Comparison of ENCODE assay signal across 1 cellular context in the genomic region with DNA sequence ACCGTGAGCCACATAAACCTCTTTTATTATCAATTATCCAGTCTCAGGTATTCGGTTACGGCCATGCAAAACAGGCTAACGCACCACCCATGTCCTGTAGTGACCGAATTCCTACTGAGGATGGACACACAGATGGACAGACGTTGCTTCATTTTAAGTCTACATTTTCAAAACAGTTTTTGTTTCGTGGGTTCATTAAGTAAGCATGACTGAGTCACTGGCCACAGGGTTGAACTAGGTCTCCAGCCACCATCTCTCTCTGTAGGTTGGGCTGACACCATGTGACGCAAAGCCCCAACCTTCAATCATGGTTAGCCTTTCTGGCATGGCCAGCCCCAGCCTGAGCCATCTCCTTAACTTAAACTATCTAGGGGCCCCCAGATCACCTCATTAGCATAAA.
TF ChIP-seq lines count a peak whose summit lies in the region.

No MANE protein-coding gene starts in this region.

TF ChIP-seq in IMR-90, 13 proteins besides CTCF, POLR2A, EP300 and RAD21 (continued from another document):
- peak; percentile 73 for TF ChIP-seq FOS (IDR thresholded peaks at IDR 0.05; ENCODE audit: low read depth, low read length)
- TF ChIP-seq MAZ (IDR thresholded peaks at IDR 0.05; ENCODE audit: borderline replicate concordance, low read depth, low read length) = no peak
- TF ChIP-seq MAFK (IDR thresholded peaks at IDR 0.05; ENCODE audit: low read depth, low read length) = no peak
- no peak for TF ChIP-seq CHD1 (IDR thresholded peaks at IDR 0.05; ENCODE audit: low read depth, low read length)
